Comparison of ENCODE assay signal across 1 cellular context in the genomic region with DNA sequence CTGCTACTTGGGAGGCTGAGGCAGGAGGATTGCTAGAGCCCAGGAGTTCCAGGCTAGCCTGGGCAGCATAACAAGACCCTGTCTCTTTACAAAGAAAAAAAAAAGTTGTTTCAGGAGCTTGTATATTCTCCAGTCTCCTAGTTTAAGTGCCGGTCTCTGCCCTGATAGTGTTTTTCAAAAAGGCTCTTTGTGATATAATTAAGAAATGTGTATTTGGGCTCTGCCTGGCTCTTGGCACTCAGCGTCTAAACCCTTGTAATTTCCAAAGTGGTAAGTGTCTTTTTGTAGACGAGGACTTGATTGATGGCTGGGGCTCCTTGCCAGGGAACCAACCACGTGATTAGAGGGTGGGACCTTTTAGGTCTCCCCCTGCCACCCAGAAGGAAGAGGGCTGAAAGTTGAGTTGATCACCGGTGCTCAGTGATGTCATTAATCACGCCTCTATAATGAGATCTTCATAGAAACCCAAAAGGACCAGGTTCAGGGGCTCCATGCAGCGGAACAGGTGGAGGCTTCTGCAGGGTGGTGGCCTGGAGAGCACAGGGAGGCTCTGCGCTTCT.
TF ChIP-seq lines count a peak whose summit lies in the region.

No MANE protein-coding gene starts in this region.

TF ChIP-seq in GM23338, 12 proteins besides CTCF, POLR2A, EP300 and RAD21 (continued from another document):
- TF ChIP-seq, protein P1, sequence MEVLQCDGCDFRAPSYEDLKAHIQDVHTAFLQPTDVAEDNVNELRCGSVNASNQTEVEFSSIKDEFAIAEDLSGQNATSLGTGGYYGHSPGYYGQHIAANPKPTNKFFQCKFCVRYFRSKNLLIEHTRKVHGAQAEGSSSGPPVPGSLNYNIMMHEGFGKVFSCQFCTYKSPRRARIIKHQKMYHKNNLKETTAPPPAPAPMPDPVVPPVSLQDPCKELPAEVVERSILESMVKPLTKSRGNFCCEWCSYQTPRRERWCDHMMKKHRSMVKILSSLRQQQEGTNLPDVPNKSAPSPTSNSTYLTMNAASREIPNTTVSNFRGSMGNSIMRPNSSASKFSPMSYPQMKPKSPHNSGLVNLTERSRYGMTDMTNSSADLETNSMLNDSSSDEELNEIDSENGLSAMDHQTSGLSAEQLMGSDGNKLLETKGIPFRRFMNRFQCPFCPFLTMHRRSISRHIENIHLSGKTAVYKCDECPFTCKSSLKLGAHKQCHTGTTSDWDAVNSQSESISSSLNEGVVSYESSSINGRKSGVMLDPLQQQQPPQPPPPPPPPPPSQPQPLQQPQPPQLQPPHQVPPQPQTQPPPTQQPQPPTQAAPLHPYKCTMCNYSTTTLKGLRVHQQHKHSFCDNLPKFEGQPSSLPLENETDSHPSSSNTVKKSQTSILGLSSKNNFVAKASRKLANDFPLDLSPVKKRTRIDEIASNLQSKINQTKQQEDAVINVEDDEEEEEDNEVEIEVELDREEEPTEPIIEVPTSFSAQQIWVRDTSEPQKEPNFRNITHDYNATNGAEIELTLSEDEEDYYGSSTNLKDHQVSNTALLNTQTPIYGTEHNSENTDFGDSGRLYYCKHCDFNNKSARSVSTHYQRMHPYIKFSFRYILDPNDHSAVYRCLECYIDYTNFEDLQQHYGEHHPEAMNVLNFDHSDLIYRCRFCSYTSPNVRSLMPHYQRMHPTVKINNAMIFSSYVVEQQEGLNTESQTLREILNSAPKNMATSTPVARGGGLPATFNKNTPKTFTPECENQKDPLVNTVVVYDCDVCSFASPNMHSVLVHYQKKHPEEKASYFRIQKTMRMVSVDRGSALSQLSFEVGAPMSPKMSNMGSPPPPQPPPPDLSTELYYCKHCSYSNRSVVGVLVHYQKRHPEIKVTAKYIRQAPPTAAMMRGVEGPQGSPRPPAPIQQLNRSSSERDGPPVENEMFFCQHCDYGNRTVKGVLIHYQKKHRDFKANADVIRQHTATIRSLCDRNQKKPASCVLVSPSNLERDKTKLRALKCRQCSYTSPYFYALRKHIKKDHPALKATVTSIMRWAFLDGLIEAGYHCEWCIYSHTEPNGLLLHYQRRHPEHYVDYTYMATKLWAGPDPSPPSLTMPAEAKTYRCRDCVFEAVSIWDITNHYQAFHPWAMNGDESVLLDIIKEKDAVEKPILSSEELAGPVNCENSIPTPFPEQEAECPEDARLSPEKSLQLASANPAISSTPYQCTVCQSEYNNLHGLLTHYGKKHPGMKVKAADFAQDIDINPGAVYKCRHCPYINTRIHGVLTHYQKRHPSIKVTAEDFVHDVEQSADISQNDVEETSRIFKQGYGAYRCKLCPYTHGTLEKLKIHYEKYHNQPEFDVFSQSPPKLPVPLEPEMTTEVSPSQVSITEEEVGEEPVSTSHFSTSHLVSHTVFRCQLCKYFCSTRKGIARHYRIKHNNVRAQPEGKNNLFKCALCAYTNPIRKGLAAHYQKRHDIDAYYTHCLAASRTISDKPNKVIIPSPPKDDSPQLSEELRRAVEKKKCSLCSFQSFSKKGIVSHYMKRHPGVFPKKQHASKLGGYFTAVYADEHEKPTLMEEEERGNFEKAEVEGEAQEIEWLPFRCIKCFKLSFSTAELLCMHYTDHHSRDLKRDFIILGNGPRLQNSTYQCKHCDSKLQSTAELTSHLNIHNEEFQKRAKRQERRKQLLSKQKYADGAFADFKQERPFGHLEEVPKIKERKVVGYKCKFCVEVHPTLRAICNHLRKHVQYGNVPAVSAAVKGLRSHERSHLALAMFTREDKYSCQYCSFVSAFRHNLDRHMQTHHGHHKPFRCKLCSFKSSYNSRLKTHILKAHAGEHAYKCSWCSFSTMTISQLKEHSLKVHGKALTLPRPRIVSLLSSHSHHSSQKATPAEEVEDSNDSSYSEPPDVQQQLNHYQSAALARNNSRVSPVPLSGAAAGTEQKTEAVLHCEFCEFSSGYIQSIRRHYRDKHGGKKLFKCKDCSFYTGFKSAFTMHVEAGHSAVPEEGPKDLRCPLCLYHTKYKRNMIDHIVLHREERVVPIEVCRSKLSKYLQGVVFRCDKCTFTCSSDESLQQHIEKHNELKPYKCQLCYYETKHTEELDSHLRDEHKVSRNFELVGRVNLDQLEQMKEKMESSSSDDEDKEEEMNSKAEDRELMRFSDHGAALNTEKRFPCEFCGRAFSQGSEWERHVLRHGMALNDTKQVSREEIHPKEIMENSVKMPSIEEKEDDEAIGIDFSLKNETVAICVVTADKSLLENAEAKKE (CRISPR knock-in tag; IDR thresholded peaks at IDR 0.05): no peak
- TF ChIP-seq, protein P2, sequence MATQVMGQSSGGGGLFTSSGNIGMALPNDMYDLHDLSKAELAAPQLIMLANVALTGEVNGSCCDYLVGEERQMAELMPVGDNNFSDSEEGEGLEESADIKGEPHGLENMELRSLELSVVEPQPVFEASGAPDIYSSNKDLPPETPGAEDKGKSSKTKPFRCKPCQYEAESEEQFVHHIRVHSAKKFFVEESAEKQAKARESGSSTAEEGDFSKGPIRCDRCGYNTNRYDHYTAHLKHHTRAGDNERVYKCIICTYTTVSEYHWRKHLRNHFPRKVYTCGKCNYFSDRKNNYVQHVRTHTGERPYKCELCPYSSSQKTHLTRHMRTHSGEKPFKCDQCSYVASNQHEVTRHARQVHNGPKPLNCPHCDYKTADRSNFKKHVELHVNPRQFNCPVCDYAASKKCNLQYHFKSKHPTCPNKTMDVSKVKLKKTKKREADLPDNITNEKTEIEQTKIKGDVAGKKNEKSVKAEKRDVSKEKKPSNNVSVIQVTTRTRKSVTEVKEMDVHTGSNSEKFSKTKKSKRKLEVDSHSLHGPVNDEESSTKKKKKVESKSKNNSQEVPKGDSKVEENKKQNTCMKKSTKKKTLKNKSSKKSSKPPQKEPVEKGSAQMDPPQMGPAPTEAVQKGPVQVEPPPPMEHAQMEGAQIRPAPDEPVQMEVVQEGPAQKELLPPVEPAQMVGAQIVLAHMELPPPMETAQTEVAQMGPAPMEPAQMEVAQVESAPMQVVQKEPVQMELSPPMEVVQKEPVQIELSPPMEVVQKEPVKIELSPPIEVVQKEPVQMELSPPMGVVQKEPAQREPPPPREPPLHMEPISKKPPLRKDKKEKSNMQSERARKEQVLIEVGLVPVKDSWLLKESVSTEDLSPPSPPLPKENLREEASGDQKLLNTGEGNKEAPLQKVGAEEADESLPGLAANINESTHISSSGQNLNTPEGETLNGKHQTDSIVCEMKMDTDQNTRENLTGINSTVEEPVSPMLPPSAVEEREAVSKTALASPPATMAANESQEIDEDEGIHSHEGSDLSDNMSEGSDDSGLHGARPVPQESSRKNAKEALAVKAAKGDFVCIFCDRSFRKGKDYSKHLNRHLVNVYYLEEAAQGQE (IDR thresholded peaks at IDR 0.05; ENCODE audit: unreplicated experiment): no peak
- TF ChIP-seq POLR2AphosphoS5 (IDR thresholded peaks at IDR 0.05; ENCODE audit: low read depth) (no peak), ZNF114 (CRISPR knock-in tag; IDR thresholded peaks at IDR 0.05) (no peak), ZNF331 (CRISPR knock-in tag; IDR thresholded peaks at IDR 0.05; ENCODE audit: low read depth) (no peak), CREB1 (CRISPR knock-in tag; IDR thresholded peaks at IDR 0.05; ENCODE audit: low read depth) (no peak), JUNB (IDR thresholded peaks at IDR 0.05; ENCODE audit: unreplicated experiment) (no peak)
- TF ChIP-seq, protein P3, sequence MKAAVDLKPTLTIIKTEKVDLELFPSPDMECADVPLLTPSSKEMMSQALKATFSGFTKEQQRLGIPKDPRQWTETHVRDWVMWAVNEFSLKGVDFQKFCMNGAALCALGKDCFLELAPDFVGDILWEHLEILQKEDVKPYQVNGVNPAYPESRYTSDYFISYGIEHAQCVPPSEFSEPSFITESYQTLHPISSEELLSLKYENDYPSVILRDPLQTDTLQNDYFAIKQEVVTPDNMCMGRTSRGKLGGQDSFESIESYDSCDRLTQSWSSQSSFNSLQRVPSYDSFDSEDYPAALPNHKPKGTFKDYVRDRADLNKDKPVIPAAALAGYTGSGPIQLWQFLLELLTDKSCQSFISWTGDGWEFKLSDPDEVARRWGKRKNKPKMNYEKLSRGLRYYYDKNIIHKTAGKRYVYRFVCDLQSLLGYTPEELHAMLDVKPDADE (IDR thresholded peaks at IDR 0.05): no peak
